In the genomic region with DNA sequence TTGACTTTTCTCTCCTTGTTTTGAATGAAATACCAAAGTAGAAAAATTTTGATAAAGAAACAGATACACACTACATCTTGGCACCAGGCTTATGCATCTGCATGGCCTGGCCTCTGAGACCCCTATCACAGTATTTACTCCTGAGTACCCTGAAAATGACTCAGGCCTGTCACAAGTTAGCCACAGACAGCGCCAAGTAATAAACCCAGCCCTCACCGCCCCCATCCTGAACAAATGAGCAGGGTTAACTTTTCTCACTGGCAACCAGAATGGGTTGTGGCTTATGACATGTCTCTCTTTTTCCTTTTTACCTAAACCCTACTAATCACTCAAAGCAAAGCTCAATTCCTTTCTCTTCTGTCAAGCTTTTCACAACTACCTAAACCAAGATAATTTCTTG, we compare ENCODE assay signal across 9 cellular contexts. TPM values are rescaled to one million over a fixed set of nuclear protein-coding genes. Genes with fewer than 3 reads are reported as not detected.
DNase-seq lines count a peak whose midpoint lies in the region; ATAC-seq and TF ChIP-seq lines count a peak whose summit lies in the region.
"Had no signal": no experiment of that assay in that cellular context is flagged by ENCODE, and none has a peak within 500 bp of the region (broad histone marks: within the 10 kb centered on the region; RNA-seq: fewer than 3 reads in every experiment).

No MANE protein-coding gene starts in this region.

- no peaks in the 10 kb centered on the region for H3K9me2 ChIP-seq in PC-9 (ENCODE audit: insufficient read depth)

- TF ChIP-seq CTCF in PC-9 (conservative IDR thresholded peaks at IDR 0.05) = no peak
- no peak for TF ChIP-seq CTCF in upper lobe of left lung (IDR thresholded peaks at IDR 0.05)

- no peaks in the 10 kb centered on the region for H3K36me3 ChIP-seq in PC-9 (ENCODE audit: low read depth)
- no peaks in the 10 kb centered on the region for H3K36me3 ChIP-seq in upper lobe of left lung

- H2AFZ ChIP-seq in PC-9 = no peak overlapping the region

- 43 to 86% methylated on average over 2 of the region's 2 CpGs for WGBS in upper lobe of left lung, 2 donors

- H3K27me3 ChIP-seq in PC-9 (ENCODE audit: insufficient read depth, low read depth) (no peaks in the 10 kb centered on the region), upper lobe of left lung (no peaks in the 10 kb centered on the region)

- CTCF ChIA-PET in PC-9 (lab: Charles Lee) = no interaction called here

- TF ChIP-seq POLR2A in upper lobe of left lung (IDR thresholded peaks at IDR 0.05) (no peak), erythroblast (IDR thresholded peaks at IDR 0.05; ENCODE audit: low read length) (no peak)

- POLR2A ChIA-PET in PC-9 (lab: Charles Lee; ENCODE audit: unreplicated experiment) = interaction anchor here (0.6 to 0.7 kb wide), 2 partner anchors 35 to 78 kb away, joined by 5 to 20 read pairs; a partner anchor contains a TSS

- H3K4me2 ChIP-seq in PC-9 = peak overlapping the region; percentile 58

- BruUV-seq in PC-9 (replicated peaks; lab: Mats Ljungman, UMichigan) = no TSS peak

- DNase-seq in Right ventricle myocardium superior = no peak
- no peak for DNase-seq in Right ventricle myocardium inferior (ENCODE audit: missing footprints)
- DNase-seq in PC-9 = no peak
- DNase-seq in left colon = no peak
- no peak for DNase-seq in upper lobe of left lung
- no peak for DNase-seq in dedifferentiated amniotic fluid mesenchymal stem cell (ENCODE audit: extremely low spot score)
- DNase-seq in erythroblast (lab: John Stamatoyannopoulos, UW) = no peak
- DNase-seq: CD4-positive, alpha-beta T cell had no signal

- peak; percentile 31 for ATAC-seq in Right ventricle myocardium superior (ENCODE audit: poor library complexity)
- no peak for ATAC-seq in Right ventricle myocardium inferior
- peak; percentile 23 for ATAC-seq in left colon
- peak in 1 of 2 donors; percentile 54 for ATAC-seq in upper lobe of left lung (ENCODE audit: low FRiP score in 2 of 2)
- ATAC-seq in GM21723 (IDR thresholded peaks at IDR 0.05; ENCODE audit: unreplicated experiment) = no peak

- peaks cover 29% of the 10 kb centered on the region; the same call in 1 of the 2 replicates for H3F3A ChIP-seq in PC-9 (ENCODE audit: insufficient read depth, low read depth)

- peaks cover 5% of the 10 kb centered on the region for H4K20me1 ChIP-seq in PC-9 (ENCODE audit: insufficient read depth)

- H3K79me2 ChIP-seq in PC-9 (ENCODE audit: low read depth) = peaks cover 99% of the 10 kb centered on the region

- H3K9me3 ChIP-seq in PC-9 (ENCODE audit: insufficient read depth, low read depth) (no peaks in the 10 kb centered on the region), upper lobe of left lung (no peaks in the 10 kb centered on the region)

- intact Hi-C loops in Right ventricle myocardium superior (cut with DNase I) (no loop called here), Right ventricle myocardium inferior (cut with DNase I) (no loop called here), PC-9 (cut with micrococcal nuclease; ENCODE audit: unreplicated experiment) (no loop called here), left colon (cut with DNase I, micrococcal nuclease) (no loop called here)

- H3K4me1 ChIP-seq in PC-9 (replicated peaks; ENCODE audit: insufficient read depth) (peaks cover 42% of the 10 kb centered on the region), upper lobe of left lung (peaks cover 14 to 32% (median 23%) of the 10 kb centered on the region in 4 donors)

- H3K27ac ChIP-seq in PC-9 (peak overlapping the region; percentile 59), upper lobe of left lung (peak overlapping the region in 3 of 4 donors; percentile 12 to 42 (median 13))

- no peak for TF ChIP-seq EP300 in upper lobe of left lung (IDR thresholded peaks at IDR 0.05)

- H3K4me3 ChIP-seq in PC-9 = peak overlapping the region; percentile 7; the same call in 1 of the 2 replicates
- no peak overlapping the region for H3K4me3 ChIP-seq in upper lobe of left lung

RNA-seq across cellular contexts. Expression of a gene that starts 35.3 kb away (rescaled TPM):
- total RNA-seq in Right ventricle myocardium superior (14.9 TPM), Right ventricle myocardium inferior (14.0 TPM), PC-9 (2021) (33.5 and 33.6 TPM in 2 replicates), left colon (10 to 100 TPM; 41.5 to 57.0 TPM), upper lobe of left lung (10 to 100 TPM; 15.7 to 53.0 (median 38.1) TPM)

Comparison
In these comparisons a context has a peak if more than half of its experiments do, and no peak if none do; other contexts are left out.
1. ATAC-seq: peak in Right ventricle myocardium superior (single experiment) and left colon (single experiment); none in Right ventricle myocardium inferior (single experiment) and GM21723 (single experiment).